2 cellular contexts compared by ENCODE assay signal in genomic region chr18:2512059-2512458, GRCh38.
TF ChIP-seq lines count a peak whose summit lies in the region.

No MANE protein-coding gene starts in this region.

TF ChIP-seq in IMR-90, 13 proteins besides CTCF, POLR2A, EP300 and RAD21:
- TF ChIP-seq MXI1 (IDR thresholded peaks at IDR 0.05; ENCODE audit: borderline replicate concordance, low read depth, low read length) = no peak
- no peak for TF ChIP-seq NFE2L2 (IDR thresholded peaks at IDR 0.05; ENCODE audit: low read depth, low read length)
- TF ChIP-seq CEBPB (IDR thresholded peaks at IDR 0.05; ENCODE audit: low read depth, low read length) = no peak
TF ChIP-seq in IMR-90: peak in this region for 0.

TF ChIP-seq in SK-N-SH, 30 proteins besides CTCF, POLR2A, EP300 and RAD21:
- TF ChIP-seq JUND (IDR thresholded peaks at IDR 0.05) = peak; percentile 26; the same call in 1 of the 2 replicates
- TF ChIP-seq TCF12 (IDR thresholded peaks at IDR 0.05) = peak; percentile 57
- TF ChIP-seq EZH2phosphoT487 (IDR thresholded peaks at IDR 0.05; ENCODE audit: borderline replicate concordance, low read depth) = no peak
- peak; percentile 66; the same call in 1 of the 2 replicates for TF ChIP-seq PBX3 (IDR thresholded peaks at IDR 0.05)
